ENCODE assay signal across 12 cellular contexts in genomic region chr10:47402681-47403301, GRCh38. TPM values are rescaled to one million over a fixed set of nuclear protein-coding genes. Genes with fewer than 3 reads are reported as not detected.
A peak's percentile ranks its signal among the peaks of the same experiment; 100 is the strongest.
DNase-seq lines count a peak whose midpoint lies in the region; ATAC-seq and TF ChIP-seq lines count a peak whose summit lies in the region.
"Had no signal": no experiment of that assay in that cellular context is flagged by ENCODE, and none has a peak within 500 bp of the region (broad histone marks: within the 10 kb centered on the region; RNA-seq: fewer than 3 reads in every experiment).

No MANE protein-coding gene starts in this region.

- H3K9me3 ChIP-seq in endodermal cell (ENCODE audit: control insufficient read depth, low read length) (no peaks in the 10 kb centered on the region), lower lobe of right lung (no peaks in the 10 kb centered on the region), vagina (no peaks in the 10 kb centered on the region)
- H3K9me3 ChIP-seq: neutrophil had no signal

- TF ChIP-seq CTCF in endodermal cell (conservative IDR thresholded peaks at IDR 0.05), result no peak
- no peak for TF ChIP-seq CTCF in lower lobe of right lung (IDR thresholded peaks at IDR 0.05)
- no peak for TF ChIP-seq CTCF in vagina (IDR thresholded peaks at IDR 0.05)

- peak overlapping the region; percentile 17 for H3K4me3 Mint-ChIP-seq in endodermal cell
- H3K4me3 Mint-ChIP-seq: activated naive CD4-positive, alpha-beta T cell treated with anti-CD3 and anti-CD28 coated beads, Interleukin-2, amount 50 U/mL, for 24 hours had no signal

- H3K4me1 ChIP-seq in endodermal cell (ENCODE audit: control insufficient read depth, insufficient read depth, low read length) (peaks cover 12% of the 10 kb centered on the region), lower lobe of right lung (peaks cover 6% of the 10 kb centered on the region), vagina (peaks cover 30% of the 10 kb centered on the region)

- no peaks in the 10 kb centered on the region for H3K36me3 Mint-ChIP-seq in endodermal cell (ENCODE audit: low read depth)
- H3K36me3 Mint-ChIP-seq: activated naive CD4-positive, alpha-beta T cell treated with anti-CD3 and anti-CD28 coated beads, Interleukin-2, amount 50 U/mL, for 24 hours had no signal

- ATAC-seq in lower lobe of right lung (peak; percentile 70 to 78), HG03135 (IDR thresholded peaks at IDR 0.05; ENCODE audit: unreplicated experiment) (no peak), HG02852 (IDR thresholded peaks at IDR 0.05; ENCODE audit: unreplicated experiment) (no peak)

- intact Hi-C loops in lower lobe of right lung (cut with DNase I), result no loop called here
- intact Hi-C loops in vagina (cut with DNase I), result no loop called here

- H3K4me3 ChIP-seq in endodermal cell (ENCODE audit: low read length) (no peak overlapping the region), lower lobe of right lung (no peak overlapping the region), vagina (no peak overlapping the region)

- H3K27ac ChIP-seq in endodermal cell (ENCODE audit: low read depth, low read length) (peak overlapping the region; percentile 19), lower lobe of right lung (no peak overlapping the region), vagina (peak overlapping the region; percentile 45)
- H3K27ac ChIP-seq: neutrophil had no signal

- peaks cover 33% of the 10 kb centered on the region for H3K4me1 Mint-ChIP-seq in endodermal cell
- H3K4me1 Mint-ChIP-seq: activated naive CD4-positive, alpha-beta T cell treated with anti-CD3 and anti-CD28 coated beads, Interleukin-2, amount 50 U/mL, for 24 hours had no signal

- H3K27ac Mint-ChIP-seq in endodermal cell, result peak overlapping the region; percentile 68
- H3K27ac Mint-ChIP-seq: activated naive CD4-positive, alpha-beta T cell treated with anti-CD3 and anti-CD28 coated beads, Interleukin-2, amount 50 U/mL, for 24 hours had no signal

- H3K27me3 ChIP-seq in endodermal cell (ENCODE audit: control insufficient read depth, insufficient read depth, low read length, poor library complexity, severe bottlenecking) (no peaks in the 10 kb centered on the region), lower lobe of right lung (ENCODE audit: low read depth) (no peaks in the 10 kb centered on the region), vagina (no peaks in the 10 kb centered on the region)

- DNase-seq in DMS79 (lab: John Stamatoyannopoulos, UW), result peak; percentile 2
- DNase-seq in DMS79 treated with DMSO at 0.1 percent for 48 hours (lab: John Stamatoyannopoulos, UW), result no peak
- peak; percentile 93 for DNase-seq in endodermal cell
- peak; percentile 46 for DNase-seq in lower lobe of right lung
- DNase-seq in vagina (ENCODE audit: extremely low spot score in 2 of 2), result peak in 1 of 2 donors; percentile 87
- DNase-seq in T-helper 9 cell, result no peak
- DNase-seq: 8988T, NCI-H510A had no signal

- TF ChIP-seq POLR2A in vagina (IDR thresholded peaks at IDR 0.05), result no peak

- H3K27me3 Mint-ChIP-seq in endodermal cell (ENCODE audit: insufficient read depth), result peaks cover 18% of the 10 kb centered on the region

- H3K36me3 ChIP-seq in endodermal cell (ENCODE audit: control insufficient read depth, insufficient read depth, low read length) (no peaks in the 10 kb centered on the region), lower lobe of right lung (no peaks in the 10 kb centered on the region), vagina (no peaks in the 10 kb centered on the region)
- H3K36me3 ChIP-seq: neutrophil had no signal

- H3K9me3 Mint-ChIP-seq in endodermal cell, result no peaks in the 10 kb centered on the region
- H3K9me3 Mint-ChIP-seq: activated naive CD4-positive, alpha-beta T cell treated with anti-CD3 and anti-CD28 coated beads, Interleukin-2, amount 50 U/mL, for 24 hours had no signal

- H3K9ac ChIP-seq in endodermal cell (ENCODE audit: extremely low read depth, low read length, poor library complexity, severe bottlenecking), result no peak overlapping the region

- WGBS in endodermal cell (ENCODE audit: insufficient coverage in 1 of 2, insufficient read length in 1 of 2), 2 experiments, result 11 to 31% methylated on average over 3 to 4 of the region's 4 CpGs

RNA-seq across cellular contexts. Expression of gene ZNF488, which starts 18.7 kb away (rescaled TPM):
- total RNA-seq in endodermal cell (1 to 10 TPM in 1 of 2 donors, under 1 TPM in 1; 0.53 to 1.2 TPM), lower lobe of right lung (0.38 TPM), vagina (not detected)
- 1.1 TPM for polyA plus RNA-seq in endodermal cell (2013, experiment 1 of 2)
- polyA plus RNA-seq in endodermal cell (2013, experiment 2 of 2), result 0.95 TPM

RNA-seq across cellular contexts. Expression of gene RBP3, which starts 54.6 kb away (rescaled TPM):
- total RNA-seq in endodermal cell (not detected), lower lobe of right lung (not detected), vagina (not detected)
- polyA plus RNA-seq in endodermal cell (2013, experiment 1 of 2), result not detected
- not detected for polyA plus RNA-seq in endodermal cell (2013, experiment 2 of 2)

Comparison
In these comparisons a context has a peak if more than half of its experiments do, and no peak if none do; other contexts are left out.
1. DNase-seq: peak in DMS79 (single experiment), endodermal cell (single experiment) and lower lobe of right lung (single experiment); none in DMS79 treated with DMSO at 0.1 percent for 48 hours (single experiment) and T-helper 9 cell (single experiment).
2. ATAC-seq: peak in lower lobe of right lung (2 of 2); none in HG03135 (single experiment) and HG02852 (single experiment).